Comparison of ENCODE assay signal across 25 cellular contexts in genomic region chr5:38978036-38978435, GRCh38.
"Had no signal": no experiment of that assay in that cellular context is flagged by ENCODE, and none has a peak within 500 bp of the region (broad histone marks: within the 10 kb centered on the region; RNA-seq: fewer than 3 reads in every experiment).

No MANE protein-coding gene starts in this region.

- H3K9me3 ChIP-seq: adrenal gland, SJSA1 had no signal

- H3K27me3 Mint-ChIP-seq: activated naive CD8-positive, alpha-beta T cell treated with anti-CD3 and anti-CD28 coated beads, Interleukin-2, amount 10 ng/mL, durations not matched to agents 7 days and 5 days had no signal

- H3K4me3 ChIP-seq: adrenal gland, SJSA1 had no signal

- DNase-seq: activated CD4-positive, alpha-beta T cell treated with anti-CD3 and anti-CD28 coated beads for 48 hours; activated CD4-positive, alpha-beta T cell treated with anti-CD3 and anti-CD28 coated beads, Interleukin-2, amount 50 U/mL, for 4 hours; activated CD4-positive, CD25-positive, alpha-beta regulatory T cell treated with anti-CD3 and anti-CD28 coated beads, Interleukin-2, amount 50 U/mL, for 72 hours; activated CD8-positive, alpha-beta memory T cell treated with anti-CD3 and anti-CD28 coated beads, Interleukin-2, amount 50 U/mL, for 48 hours; activated CD8-positive, alpha-beta T cell treated with anti-CD3 and anti-CD28 coated beads, Interleukin-2, amount 10 ng/mL, durations not matched to agents 7 days and 5 days; activated naive CD4-positive, alpha-beta T cell treated with anti-CD3 and anti-CD28 coated beads, Interleukin-2, amount 50 U/mL, for 16 hours; activated naive CD8-positive, alpha-beta T cell treated with anti-CD3 and anti-CD28 coated beads, Interleukin-2, amount 10 ng/mL, durations not matched to agents 7 days and 5 days; activated T-cell treated with anti-CD3 and anti-CD28 coated beads, Interleukin-2, amount 50 U/mL, for 1 hour; adrenal gland; anterior cingulate cortex; cerebellar nuclear complex; MM.1S; NCI-H1105; NCI-H1436 treated with DMSO at 0.1 percent for 48 hours; NCI-H187; NCI-H2081; NCI-H510A treated with DMSO at 0.1 percent for 48 hours; NCI-H69; NK-92 treated with Interleukin-12 subunit alpha and Interleukin-12 subunit beta, amount 100 ng/mL, for 24 hours; OCI-M1; SHP77 had no signal

- H3K36me3 ChIP-seq: adrenal gland had no signal

- ATAC-seq: activated CD8-positive, alpha-beta T cell treated with anti-CD3 and anti-CD28 coated beads, Interleukin-2, amount 10 ng/mL, durations not matched to agents 7 days and 5 days; Panc1; WTC11 had no signal

- H3K27ac ChIP-seq: adrenal gland, SJSA1 had no signal

- H3K4me3 Mint-ChIP-seq: activated CD8-positive, alpha-beta T cell treated with anti-CD3 and anti-CD28 coated beads, Interleukin-2, amount 10 ng/mL, durations not matched to agents 7 days and 5 days; activated naive CD8-positive, alpha-beta T cell treated with anti-CD3 and anti-CD28 coated beads, Interleukin-2, amount 10 ng/mL, durations not matched to agents 7 days and 5 days; T-helper 1 cell treated with Interleukin-12 subunit alpha and Interleukin-12 subunit beta and Interleukin-4 antibody, amounts not matched to agents 30 μg/mL and 1 μg/mL, for 36 hours; WTC11 had no signal

- H3K9me3 Mint-ChIP-seq: activated naive CD8-positive, alpha-beta T cell treated with anti-CD3 and anti-CD28 coated beads, Interleukin-2, amount 10 ng/mL, durations not matched to agents 7 days and 5 days; T-helper 1 cell treated with Interleukin-12 subunit alpha and Interleukin-12 subunit beta and Interleukin-4 antibody, amounts not matched to agents 30 μg/mL and 1 μg/mL, for 36 hours; WTC11 had no signal

- H3K27ac Mint-ChIP-seq: activated CD8-positive, alpha-beta T cell treated with anti-CD3 and anti-CD28 coated beads, Interleukin-2, amount 10 ng/mL, durations not matched to agents 7 days and 5 days; activated naive CD8-positive, alpha-beta T cell treated with anti-CD3 and anti-CD28 coated beads, Interleukin-2, amount 10 ng/mL, durations not matched to agents 7 days and 5 days; T-helper 1 cell treated with Interleukin-12 subunit alpha and Interleukin-12 subunit beta and Interleukin-4 antibody, amounts not matched to agents 30 μg/mL and 1 μg/mL, for 36 hours had no signal

- H3K27me3 ChIP-seq: adrenal gland, SJSA1 had no signal

- H3K4me1 ChIP-seq: SJSA1 had no signal
